ENCODE assay signal across 9 cellular contexts in the genomic region with DNA sequence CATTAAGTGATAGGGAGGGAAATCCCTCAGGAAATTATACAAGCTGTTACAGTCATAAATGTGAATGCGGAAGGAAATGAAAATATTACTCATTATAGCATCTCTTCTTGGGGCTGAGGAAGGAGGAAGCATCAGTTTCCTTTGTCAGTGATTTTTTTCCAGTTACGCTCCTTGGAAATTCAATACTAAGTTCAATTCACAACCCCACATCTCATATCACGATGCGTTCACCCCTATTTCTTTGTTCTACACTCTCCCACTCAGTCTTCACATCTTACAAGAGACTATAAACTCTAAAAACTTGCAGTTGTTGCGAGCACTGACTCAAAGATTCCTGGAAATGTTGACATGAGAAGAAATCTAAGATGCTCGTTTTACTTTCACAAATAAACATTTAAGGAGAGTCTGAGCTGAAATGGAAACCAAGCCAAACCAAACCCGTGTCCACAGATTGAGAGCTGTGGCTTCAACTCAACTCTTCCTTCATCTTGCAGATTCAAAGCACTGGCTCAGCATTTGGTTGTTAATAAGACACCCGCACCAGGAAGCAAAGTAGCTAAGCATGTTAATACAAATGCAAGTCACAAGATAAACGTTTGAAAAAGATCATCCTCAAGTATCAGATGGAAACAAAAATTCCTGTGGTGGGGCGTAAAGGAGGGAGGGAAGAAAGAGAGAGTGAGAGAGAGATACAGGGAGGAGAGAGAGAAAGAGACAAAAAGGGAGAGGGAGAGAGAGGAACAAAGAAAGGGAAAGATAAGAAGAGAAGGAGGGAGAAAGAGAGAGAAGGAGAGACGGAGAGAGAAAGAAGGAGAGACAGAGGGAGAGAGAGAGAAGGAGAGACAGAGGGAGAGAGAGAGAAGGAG.
DNase-seq lines count a peak whose midpoint lies in the region; ATAC-seq and TF ChIP-seq lines count a peak whose summit lies in the region.
"Had no signal": no experiment of that assay in that cellular context is flagged by ENCODE, and none has a peak within 500 bp of the region (broad histone marks: within the 10 kb centered on the region; RNA-seq: fewer than 3 reads in every experiment).

No MANE protein-coding gene starts in this region.

- no peaks in the 10 kb centered on the region for H3K36me3 ChIP-seq in brain microvascular endothelial cell (replicated peaks)
- no peaks in the 10 kb centered on the region for H3K36me3 ChIP-seq in mesenchymal stem cell (ENCODE audit: control insufficient read depth in 1 of 2, insufficient read depth in 2 of 2, low read depth in 1 of 2, low read length in 2 of 2)
- no peaks in the 10 kb centered on the region for H3K36me3 ChIP-seq in urinary bladder (ENCODE audit: insufficient read depth)

- H2AK5ac ChIP-seq in mesenchymal stem cell (ENCODE audit: low read length, severe bottlenecking) = no peak overlapping the region

- no peak overlapping the region for H2AFZ ChIP-seq in mesenchymal stem cell (ENCODE audit: low read depth, low read length)

- H4K8ac ChIP-seq in mesenchymal stem cell (ENCODE audit: low read length) = no peak overlapping the region

- peak overlapping the region; percentile 71 for H2BK5ac ChIP-seq in mesenchymal stem cell (ENCODE audit: low read depth, low read length, poor library complexity, severe bottlenecking)

- H3K23ac ChIP-seq in mesenchymal stem cell (ENCODE audit: low read length in 2 of 2) = no peak overlapping the region

- H3K9me3 Mint-ChIP-seq in natural killer cell treated with Interleukin-12 subunit alpha and Interleukin-12 subunit beta and Interleukin-15 and Interleukin-18, amount 100 ng/mL, for 72 hours = no peaks in the 10 kb centered on the region
- no peaks in the 10 kb centered on the region for H3K9me3 Mint-ChIP-seq in natural killer cell
- H3K9me3 Mint-ChIP-seq: memory B cell had no signal

- 42% methylated on average over 9 of the region's 11 CpGs for WGBS in mesenchymal stem cell
- 38% methylated on average over 11 of the region's 11 CpGs for WGBS in urinary bladder

- no peak overlapping the region for H4K91ac ChIP-seq in mesenchymal stem cell (ENCODE audit: low read length)

- H3K4me2 ChIP-seq in mesenchymal stem cell (ENCODE audit: low read length, poor library complexity, severe bottlenecking) = no peak overlapping the region

- H3K36me3 Mint-ChIP-seq in natural killer cell treated with Interleukin-12 subunit alpha and Interleukin-12 subunit beta and Interleukin-15 and Interleukin-18, amount 100 ng/mL, for 72 hours = no peaks in the 10 kb centered on the region
- H3K36me3 Mint-ChIP-seq in natural killer cell = no peaks in the 10 kb centered on the region

- DNase-seq in natural killer cell treated with Interleukin-12 subunit alpha and Interleukin-12 subunit beta and Interleukin-15 and Interleukin-18, amount 100 ng/mL, for 72 hours (ENCODE audit: low spot score) = no peak
- no peak for DNase-seq in natural killer cell
- DNase-seq in brain microvascular endothelial cell = peak; percentile 46
- peak; percentile 85 for DNase-seq in mesenchymal stem cell
- no peak for DNase-seq in A172 (ENCODE audit: low spot score)
- DNase-seq in NCI-H2081 (lab: John Stamatoyannopoulos, UW) = no peak

- peak overlapping the region in 1 of 2 experiments; percentile 48 for H2BK12ac ChIP-seq in mesenchymal stem cell (ENCODE audit: low read length in 2 of 2)

- H3K9ac ChIP-seq in mesenchymal stem cell (ENCODE audit: low read length) = peak overlapping the region; percentile 85

- H3K4me1 Mint-ChIP-seq in natural killer cell treated with Interleukin-12 subunit alpha and Interleukin-12 subunit beta and Interleukin-15 and Interleukin-18, amount 100 ng/mL, for 72 hours (ENCODE audit: low read depth in 2 of 2) = peaks cover 17 to 20% of the 10 kb centered on the region in 2 donors
- H3K4me1 Mint-ChIP-seq in natural killer cell = no peaks in the 10 kb centered on the region
- H3K4me1 Mint-ChIP-seq: memory B cell had no signal

- in situ Hi-C loops in brain microvascular endothelial cell (cut with HindIII; ENCODE audit: low pct_ligation_motif_present, low sequenced_read_pairs) = no loop called here

- no peak overlapping the region for H3K14ac ChIP-seq in mesenchymal stem cell (ENCODE audit: low read length in 2 of 2)

- TF ChIP-seq CTCF in natural killer cell (IDR thresholded peaks at IDR 0.05) = no peak
- no peak for TF ChIP-seq CTCF in brain microvascular endothelial cell (IDR thresholded peaks at IDR 0.05; ENCODE audit: low read depth, low read length, missing control alignments)

- peaks cover 0 to 7% of the 10 kb centered on the region in 2 donors for H3K27me3 Mint-ChIP-seq in natural killer cell treated with Interleukin-12 subunit alpha and Interleukin-12 subunit beta and Interleukin-15 and Interleukin-18, amount 100 ng/mL, for 72 hours
- H3K27me3 Mint-ChIP-seq in natural killer cell (ENCODE audit: low read depth in 2 of 2) = peaks cover 0 to 4% of the 10 kb centered on the region in 2 donors

- peak overlapping the region; percentile 29 for H3K4me3 Mint-ChIP-seq in natural killer cell treated with Interleukin-12 subunit alpha and Interleukin-12 subunit beta and Interleukin-15 and Interleukin-18, amount 100 ng/mL, for 72 hours
- H3K4me3 Mint-ChIP-seq in natural killer cell = no peak overlapping the region
- H3K4me3 Mint-ChIP-seq: memory B cell had no signal

- no peaks in the 10 kb centered on the region for H3K9me3 ChIP-seq in mesenchymal stem cell (ENCODE audit: control insufficient read depth, low read length)

- no peaks in the 10 kb centered on the region for H3K79me1 ChIP-seq in mesenchymal stem cell (replicated peaks; ENCODE audit: low read length, poor library complexity, severe bottlenecking)

- H3K18ac ChIP-seq in mesenchymal stem cell (ENCODE audit: low read depth in 1 of 2, low read length in 2 of 2) = no peak overlapping the region

- peaks cover 9% of the 10 kb centered on the region for H3K4me1 ChIP-seq in mesenchymal stem cell (ENCODE audit: control insufficient read depth, insufficient read depth, low read depth, low read length)
- no peaks in the 10 kb centered on the region for H3K4me1 ChIP-seq in urinary bladder (ENCODE audit: insufficient read depth)

- H3K27ac ChIP-seq in brain microvascular endothelial cell = peak overlapping the region; percentile 85
- H3K27ac ChIP-seq in mesenchymal stem cell (ENCODE audit: low read length, poor library complexity, severe bottlenecking) = peak overlapping the region; percentile 97
- H3K27ac ChIP-seq in urinary bladder (ENCODE audit: low read depth) = peak overlapping the region; percentile 52

- H3K4me3 ChIP-seq in brain microvascular endothelial cell (ENCODE audit: low read depth, low read length) (no peak overlapping the region), mesenchymal stem cell (ENCODE audit: insufficient read depth in 1 of 2, low read depth in 1 of 2, low read length in 2 of 2) (peak overlapping the region in 1 of 2 experiments; percentile 22), urinary bladder (ENCODE audit: low read depth, low read length) (no peak overlapping the region)

- H3K27ac Mint-ChIP-seq in natural killer cell treated with Interleukin-12 subunit alpha and Interleukin-12 subunit beta and Interleukin-15 and Interleukin-18, amount 100 ng/mL, for 72 hours = peak overlapping the region; percentile 7 to 67
- no peak overlapping the region for H3K27ac Mint-ChIP-seq in natural killer cell
- H3K27ac Mint-ChIP-seq: memory B cell had no signal

- no peaks in the 10 kb centered on the region for H3K27me3 ChIP-seq in brain microvascular endothelial cell (replicated peaks)
- no peaks in the 10 kb centered on the region for H3K27me3 ChIP-seq in mesenchymal stem cell (ENCODE audit: control insufficient read depth in 1 of 2, insufficient read depth in 1 of 2, low read length in 2 of 2)

- H3K4ac ChIP-seq in mesenchymal stem cell (ENCODE audit: low read depth in 1 of 2, low read length in 2 of 2) = peak overlapping the region in 1 of 2 experiments; percentile 84

- peak overlapping the region; percentile 54 for H2BK120ac ChIP-seq in mesenchymal stem cell (ENCODE audit: low read depth, low read length)

- no peak overlapping the region for H2BK15ac ChIP-seq in mesenchymal stem cell (ENCODE audit: low read depth, poor library complexity, severe bottlenecking)

- intact Hi-C loops in natural killer cell (cut with micrococcal nuclease) = no loop called here

- ATAC-seq in natural killer cell treated with Interleukin-12 subunit alpha and Interleukin-12 subunit beta and Interleukin-15 and Interleukin-18, amount 100 ng/mL, for 72 hours = peak in 1 of 2 donors; percentile 54
- ATAC-seq in natural killer cell (no peak), HG03354 (IDR thresholded peaks at IDR 0.05; ENCODE audit: poor library complexity, severe bottlenecking, unreplicated experiment) (no peak)

Comparison
In these comparisons a context has a peak if more than half of its experiments do, and no peak if none do; other contexts are left out.
1. H3K27ac Mint-ChIP-seq: peak in natural killer cell treated with Interleukin-12 subunit alpha and Interleukin-12 subunit beta and Interleukin-15 and Interleukin-18, amount 100 ng/mL, for 72 hours (2 of 2); none in natural killer cell (0 of 2).
2. DNase-seq: peak in brain microvascular endothelial cell (single experiment) and mesenchymal stem cell (single experiment); none in natural killer cell treated with Interleukin-12 subunit alpha and Interleukin-12 subunit beta and Interleukin-15 and Interleukin-18, amount 100 ng/mL, for 72 hours (single experiment), natural killer cell (single experiment), A172 (single experiment) and NCI-H2081 (0 of 2).
3. Peak in every context shown above with its lines, with median percentiles within 50 percentile points of each other: H3K27ac ChIP-seq.